Comparison of ENCODE assay signal across 26 cellular contexts in genomic region chr16:87538160-87538559, GRCh38. TPM values are rescaled to one million over a fixed set of nuclear protein-coding genes. Genes with fewer than 3 reads are reported as not detected.
DNase-seq lines count a peak whose midpoint lies in the region; ATAC-seq and TF ChIP-seq lines count a peak whose summit lies in the region.
"Had no signal": no experiment of that assay in that cellular context is flagged by ENCODE, and none has a peak within 500 bp of the region (broad histone marks: within the 10 kb centered on the region; RNA-seq: fewer than 3 reads in every experiment).

No MANE protein-coding gene starts in this region.

- H3K36me3 Mint-ChIP-seq in osteocyte (ENCODE audit: unreplicated experiment), result no peaks in the 10 kb centered on the region
- H3K36me3 Mint-ChIP-seq: activated naive CD8-positive, alpha-beta T cell treated with anti-CD3 and anti-CD28 coated beads, Interleukin-2, amount 10 ng/mL, durations not matched to agents 7 days and 5 days; type B pancreatic cell had no signal

- ATAC-seq in HG02759 (IDR thresholded peaks at IDR 0.05; ENCODE audit: unreplicated experiment), result no peak
- no peak for ATAC-seq in GM21367 (IDR thresholded peaks at IDR 0.05; ENCODE audit: unreplicated experiment)
- ATAC-seq: foreskin keratinocyte, WTC11 had no signal

- DNase-seq in AG08395 (ENCODE audit: low spot score), result peak; percentile 31
- DNase-seq in ELR (ENCODE audit: low read depth), result peak; percentile 12
- DNase-seq in brain microvascular endothelial cell, result no peak
- DNase-seq in osteocyte (ENCODE audit: extremely low spot score, unreplicated experiment), result no peak
- no peak for DNase-seq in activated CD8-positive, alpha-beta memory T cell treated with anti-CD3 and anti-CD28 coated beads, Interleukin-2, amount 50 U/mL, for 48 hours
- no peak for DNase-seq in Kasumi-1 (lab: John Stamatoyannopoulos, UW)
- DNase-seq: activated CD4-positive, alpha-beta T cell treated with anti-CD3 and anti-CD28 coated beads, Interleukin-2, amount 50 U/mL, for 4 hours; activated gamma-delta T cell; activated naive CD8-positive, alpha-beta T cell treated with anti-CD3 and anti-CD28 coated beads, Interleukin-2, amount 10 ng/mL, durations not matched to agents 7 days and 5 days; C1 segment of cervical spinal cord; Caco-2; central memory CD4-positive, alpha-beta T cell; DMS79; foreskin keratinocyte; GF-D8; head of caudate nucleus; left ventricle myocardium inferior; NCI-H1048; NCI-H1694 had no signal

- peaks cover 5% of the 10 kb centered on the region for H3K9me3 Mint-ChIP-seq in osteocyte (ENCODE audit: unreplicated experiment)
- H3K9me3 Mint-ChIP-seq: type B pancreatic cell had no signal

- H3K4me3 Mint-ChIP-seq in osteocyte (ENCODE audit: unreplicated experiment), result no peak overlapping the region
- H3K4me3 Mint-ChIP-seq: activated naive CD8-positive, alpha-beta T cell treated with anti-CD3 and anti-CD28 coated beads, Interleukin-2, amount 10 ng/mL, durations not matched to agents 7 days and 5 days; dendritic cell treated with granulocyte-macrophage colony-stimulating factor and Interleukin-4, amounts not matched to agents 40 ng/mL and 50 ng/mL, for 4 days; neural crest cell; type B pancreatic cell; WTC11 had no signal

- peaks cover 65% of the 10 kb centered on the region for H3K4me1 Mint-ChIP-seq in osteocyte (ENCODE audit: unreplicated experiment)
- H3K4me1 Mint-ChIP-seq: activated naive CD8-positive, alpha-beta T cell treated with anti-CD3 and anti-CD28 coated beads, Interleukin-2, amount 10 ng/mL, durations not matched to agents 7 days and 5 days had no signal

- no peaks in the 10 kb centered on the region for H3K27me3 Mint-ChIP-seq in osteocyte (ENCODE audit: unreplicated experiment)

- TF ChIP-seq CTCF in brain microvascular endothelial cell (IDR thresholded peaks at IDR 0.05; ENCODE audit: low read depth, low read length, missing control alignments), result no peak
- TF ChIP-seq CTCF in osteocyte (IDR thresholded peaks at IDR 0.05), result no peak

- in situ Hi-C loops in brain microvascular endothelial cell (cut with HindIII; ENCODE audit: low pct_ligation_motif_present, low sequenced_read_pairs), result no loop called here

- H3K27ac ChIP-seq in brain microvascular endothelial cell, result peak overlapping the region; percentile 48
- H3K27ac ChIP-seq: foreskin keratinocyte, left ventricle myocardium inferior, right atrium auricular region had no signal

- no peaks in the 10 kb centered on the region for H3K27me3 ChIP-seq in brain microvascular endothelial cell (replicated peaks)
- H3K27me3 ChIP-seq: right atrium auricular region had no signal

- H3K36me3 ChIP-seq in brain microvascular endothelial cell (replicated peaks), result no peaks in the 10 kb centered on the region
- H3K36me3 ChIP-seq: left ventricle myocardium inferior, right atrium auricular region had no signal

- no peak overlapping the region for H3K4me3 ChIP-seq in brain microvascular endothelial cell (ENCODE audit: low read depth, low read length)
- H3K4me3 ChIP-seq: left ventricle myocardium inferior, right atrium auricular region had no signal

- peak overlapping the region; percentile 91 for H3K27ac Mint-ChIP-seq in osteocyte (ENCODE audit: unreplicated experiment)
- H3K27ac Mint-ChIP-seq: activated naive CD8-positive, alpha-beta T cell treated with anti-CD3 and anti-CD28 coated beads, Interleukin-2, amount 10 ng/mL, durations not matched to agents 7 days and 5 days; dendritic cell treated with granulocyte-macrophage colony-stimulating factor and Interleukin-4, amounts not matched to agents 40 ng/mL and 50 ng/mL, for 4 days; type B pancreatic cell; WTC11 had no signal

RNA-seq across cellular contexts. Expression of gene ZCCHC14, which starts 45.3 kb away (rescaled TPM):
- 44.8 and 47.7 TPM in 2 replicates for total RNA-seq in osteocyte

Comparison
In these comparisons a context has a peak if more than half of its experiments do, and no peak if none do; other contexts are left out.
1. DNase-seq: peak in AG08395 (single experiment) and ELR (single experiment); none in brain microvascular endothelial cell (single experiment), osteocyte (single experiment), activated CD8-positive, alpha-beta memory T cell treated with anti-CD3 and anti-CD28 coated beads, Interleukin-2, amount 50 U/mL, for 48 hours (single experiment) and Kasumi-1 (0 of 2).